Comparison of ENCODE assay signal across 8 cellular contexts in genomic region chr5:891117-891836, GRCh38. TPM values are rescaled to one million over a fixed set of nuclear protein-coding genes. Genes with fewer than 3 reads are reported as not detected.
A peak's percentile ranks its signal among the peaks of the same experiment; 100 is the strongest.
DNase-seq lines count a peak whose midpoint lies in the region; ATAC-seq and TF ChIP-seq lines count a peak whose summit lies in the region.

No MANE protein-coding gene starts in this region.

- no peak for TF ChIP-seq CTCF in OCI-LY1 (IDR thresholded peaks at IDR 0.05; ENCODE audit: low read length)

- peaks cover 74% of the 10 kb centered on the region for H3K36me3 ChIP-seq in OCI-LY1 (ENCODE audit: insufficient read depth, low read length)
- peaks cover 47% of the 10 kb centered on the region for H3K36me3 ChIP-seq in ectodermal cell (ENCODE audit: control insufficient read depth, insufficient read depth, low read length)
- H3K36me3 ChIP-seq in neuron (ENCODE audit: insufficient read depth, low read length), result peaks cover 64% of the 10 kb centered on the region

- H3K4me1 ChIP-seq in OCI-LY1 (ENCODE audit: insufficient read depth, low read length, severe bottlenecking), result peaks cover 22% of the 10 kb centered on the region
- peaks cover 19% of the 10 kb centered on the region for H3K4me1 ChIP-seq in ectodermal cell (ENCODE audit: control insufficient read depth, insufficient read depth, low read length)
- peaks cover 22% of the 10 kb centered on the region for H3K4me1 ChIP-seq in neuron (ENCODE audit: insufficient read depth, low read length)

- H3K27me3 ChIP-seq in OCI-LY1 (ENCODE audit: insufficient read depth, low read length), result no peaks in the 10 kb centered on the region
- no peaks in the 10 kb centered on the region for H3K27me3 ChIP-seq in ectodermal cell (ENCODE audit: control insufficient read depth, insufficient read depth, low read length, poor library complexity, severe bottlenecking)
- H3K27me3 ChIP-seq in neuron (ENCODE audit: insufficient read depth, low read length), result no peaks in the 10 kb centered on the region

- H4K20me1 ChIP-seq in OCI-LY1 (ENCODE audit: insufficient read depth, low read length), result no peaks in the 10 kb centered on the region

- H2AFZ ChIP-seq in OCI-LY1 (ENCODE audit: low read length) (no peak overlapping the region), neuron (ENCODE audit: low read depth, low read length) (no peak overlapping the region)

- H3F3A ChIP-seq in OCI-LY1 (ENCODE audit: insufficient read depth, low read length), result no peaks in the 10 kb centered on the region

- peak overlapping the region; percentile 80 for H3K9ac ChIP-seq in OCI-LY1 (ENCODE audit: low read length)

- H3K4me2 ChIP-seq in OCI-LY1 (ENCODE audit: low read length), result peak overlapping the region; percentile 76

- no peak for DNase-seq in D341Med (ENCODE audit: low spot score)
- DNase-seq in GDM1 (lab: John Stamatoyannopoulos, UW), result no peak

- H3K27ac ChIP-seq in OCI-LY1 (ENCODE audit: low read depth, low read length, poor library complexity, severe bottlenecking) (no peak overlapping the region), ectodermal cell (ENCODE audit: insufficient read depth, low read depth, low read length, poor library complexity, severe bottlenecking) (no peak overlapping the region)

- 57 to 61% methylated on average over 34 of the region's 34 CpGs for WGBS in ectodermal cell, 2 experiments

- no peak for ATAC-seq in HG03159 (IDR thresholded peaks at IDR 0.05; ENCODE audit: unreplicated experiment)
- no peak for ATAC-seq in HG03139 (IDR thresholded peaks at IDR 0.05; ENCODE audit: unreplicated experiment)

- H3K4me3 ChIP-seq in GM08714 (ENCODE audit: low read length) (peak overlapping the region; percentile 90), OCI-LY1 (ENCODE audit: low read depth, low read length, poor library complexity, severe bottlenecking) (peak overlapping the region; percentile 74), ectodermal cell (ENCODE audit: insufficient read depth, low read depth, low read length) (peak overlapping the region; percentile 94), neuron (ENCODE audit: low read length) (peak overlapping the region; percentile 98)

- no peaks in the 10 kb centered on the region for H3K9me2 ChIP-seq in OCI-LY1 (ENCODE audit: low read depth, low read length)

- no peaks in the 10 kb centered on the region for H3K79me2 ChIP-seq in OCI-LY1 (ENCODE audit: insufficient read depth, low read length)

- H3K9me3 ChIP-seq in OCI-LY1 (ENCODE audit: low read length) (no peaks in the 10 kb centered on the region), ectodermal cell (ENCODE audit: control insufficient read depth, low read length) (no peaks in the 10 kb centered on the region), neuron (ENCODE audit: low read length) (no peaks in the 10 kb centered on the region)

RNA-seq across cellular contexts. Expression of gene BRD9, which starts 1.3 kb away (rescaled TPM):
- 47.8 TPM for polyA plus RNA-seq in ectodermal cell (2013, experiment 1 of 4)
- polyA plus RNA-seq in ectodermal cell (2013, experiment 2 of 4), result 59.6 TPM
- polyA plus RNA-seq in ectodermal cell (2013, experiment 3 of 4), result 37.0 TPM
- polyA plus RNA-seq in ectodermal cell (2013, experiment 4 of 4), result 40.2 TPM

RNA-seq across cellular contexts. Expression of gene TRIP13, which starts 1.4 kb away (rescaled TPM):
- 27.6 TPM for polyA plus RNA-seq in ectodermal cell (2013, experiment 1 of 4)
- 27.7 TPM for polyA plus RNA-seq in ectodermal cell (2013, experiment 2 of 4)
- 26.9 TPM for polyA plus RNA-seq in ectodermal cell (2013, experiment 3 of 4)
- 24.2 TPM for polyA plus RNA-seq in ectodermal cell (2013, experiment 4 of 4)

RNA-seq across cellular contexts. Expression of gene ZDHHC11, which starts 40.5 kb away (rescaled TPM):
- 18.6 TPM for polyA plus RNA-seq in ectodermal cell (2013, experiment 1 of 4)
- polyA plus RNA-seq in ectodermal cell (2013, experiment 2 of 4), result 17.1 TPM
- 11.7 TPM for polyA plus RNA-seq in ectodermal cell (2013, experiment 3 of 4)
- 13.5 TPM for polyA plus RNA-seq in ectodermal cell (2013, experiment 4 of 4)
